14 cellular contexts compared by ENCODE assay signal in genomic region chr10:126059101-126059826, GRCh38.
A peak's percentile ranks its signal among the peaks of the same experiment; 100 is the strongest.
DNase-seq lines count a peak whose midpoint lies in the region; FAIRE-seq and TF ChIP-seq lines count a peak whose summit lies in the region.
"Had no signal": no experiment of that assay in that cellular context is flagged by ENCODE, and none has a peak within 500 bp of the region (broad histone marks: within the 10 kb centered on the region; RNA-seq: fewer than 3 reads in every experiment).

No MANE protein-coding gene starts in this region.

- FAIRE-seq in kidney (lab: Jason Lieb, UNC): no peak
- FAIRE-seq: H1, TTC549 had no signal

- H3K9me3 ChIP-seq in mesodermal cell (ENCODE audit: control insufficient read depth, low read length) (peaks cover 7% of the 10 kb centered on the region), kidney (ENCODE audit: control insufficient read depth in 1 of 2, low read length in 2 of 2) (no peaks in the 10 kb centered on the region)

- H3K79me2 ChIP-seq in ACC112 (ENCODE audit: control insufficient read depth, insufficient read depth, low read length, unreplicated experiment): no peaks in the 10 kb centered on the region

- peak; percentile 27 for DNase-seq in LNCaP clone FGC (ENCODE audit: low read depth)
- DNase-seq in choroid plexus epithelial cell (ENCODE audit: low read depth): peak; percentile 70
- DNase-seq in kidney: no peak
- DNase-seq in NAMALWA (ENCODE audit: low spot score): no peak
- no peak for DNase-seq in NCI-H1048 (lab: John Stamatoyannopoulos, UW)
- no peak for DNase-seq in GF-D8 (lab: John Stamatoyannopoulos, UW)
- DNase-seq: DND-41, NCI-H1105, NCI-H524 treated with DMSO at 0.1 percent for 48 hours, nucleus accumbens had no signal

- TF ChIP-seq CTCF in LNCaP clone FGC (IDR thresholded peaks at IDR 0.05; ENCODE audit: control insufficient read depth, extremely low read depth, insufficient read depth): no peak
- TF ChIP-seq CTCF in choroid plexus epithelial cell (conservative IDR thresholded peaks at IDR 0.05; ENCODE audit: low read depth, low read length): no peak
- no peak for TF ChIP-seq CTCF in kidney (IDR thresholded peaks at IDR 0.05; ENCODE audit: borderline replicate concordance, extremely low read depth, insufficient read depth)

- no peak overlapping the region for H3K9ac ChIP-seq in kidney (ENCODE audit: low read length in 2 of 2)

- H3K4me1 ChIP-seq in ACC112 (ENCODE audit: control insufficient read depth, insufficient read depth, low read length, unreplicated experiment) (peaks cover 56% of the 10 kb centered on the region), mesodermal cell (ENCODE audit: control insufficient read depth, insufficient read depth, low read length, poor library complexity, severe bottlenecking) (peaks cover 36% of the 10 kb centered on the region), kidney (ENCODE audit: control insufficient read depth in 1 of 2, insufficient read depth in 1 of 2, low read depth in 1 of 2, low read length in 2 of 2) (no peaks in the 10 kb centered on the region)

- H3K27me3 ChIP-seq in ACC112 (ENCODE audit: insufficient read depth, low read length): no peaks in the 10 kb centered on the region

- H3K36me3 ChIP-seq in ACC112 (ENCODE audit: insufficient read depth, low read length) (no peaks in the 10 kb centered on the region), mesodermal cell (ENCODE audit: control insufficient read depth, insufficient read depth, low read length) (no peaks in the 10 kb centered on the region), kidney (ENCODE audit: control insufficient read depth in 1 of 2, insufficient read depth in 2 of 2, low read length in 2 of 2) (no peaks in the 10 kb centered on the region)

- peak overlapping the region; percentile 98 for H3K27ac ChIP-seq in ACC112 (ENCODE audit: low read depth, low read length)
- peak overlapping the region; percentile 88 for H3K27ac ChIP-seq in mesodermal cell (ENCODE audit: low read depth, low read length, severe bottlenecking)
- no peak overlapping the region for H3K27ac ChIP-seq in kidney (ENCODE audit: low read depth in 2 of 2, low read length in 2 of 2)

- intact Hi-C loops in kidney (cut with DNase I): no loop called here

- WGBS in mesodermal cell (ENCODE audit: insufficient coverage in 2 of 2), 2 experiments: 67 to 86% methylated on average over 2 to 3 of the region's 4 CpGs

- H2AFZ ChIP-seq in ACC112 (ENCODE audit: low read length, unreplicated experiment): peak overlapping the region; percentile 54

- H3K4me3 ChIP-seq in ACC112 (ENCODE audit: low read depth, low read length): no peak overlapping the region
- no peak overlapping the region for H3K4me3 ChIP-seq in LNCaP clone FGC (ENCODE audit: low read depth, low read length)
- no peak overlapping the region for H3K4me3 ChIP-seq in choroid plexus epithelial cell (ENCODE audit: low read depth, low read length)
- no peak overlapping the region for H3K4me3 ChIP-seq in mesodermal cell (ENCODE audit: extremely low read depth, insufficient read depth, low read length, poor library complexity, severe bottlenecking)
- no peak overlapping the region for H3K4me3 ChIP-seq in kidney (ENCODE audit: low read length in 2 of 2)

Comparison
In these comparisons a context has a peak if more than half of its experiments do, and no peak if none do; other contexts are left out.
1. H3K27ac ChIP-seq: peak in ACC112 (single experiment) and mesodermal cell (single experiment); none in kidney (0 of 2).
2. DNase-seq: peak in LNCaP clone FGC (single experiment) and choroid plexus epithelial cell (single experiment); none in kidney (single experiment), NAMALWA (single experiment), NCI-H1048 (single experiment) and GF-D8 (single experiment).